ENCODE assay signal across 8 cellular contexts in genomic region chr15:45198337-45199135, GRCh38. TPM values are rescaled to one million over a fixed set of nuclear protein-coding genes. Genes with fewer than 3 reads are reported as not detected.
DNase-seq lines count a peak whose midpoint lies in the region; TF ChIP-seq lines count a peak whose summit lies in the region.

No MANE protein-coding gene starts in this region.

- DNase-seq in Caki2 (ENCODE audit: low read depth) (peak; percentile 96), GM20000 (ENCODE audit: low spot score) (peak; percentile 87), HT-29 (ENCODE audit: low spot score) (peak; percentile 99), NT2/D1 (ENCODE audit: low read depth, low spot score) (peak; percentile 68), epithelial cell of prostate (ENCODE audit: low read depth, low spot score) (peak; percentile 84), mucosa of gallbladder (ENCODE audit: low spot score) (peak; percentile 98)
- DNase-seq in activated CD8-positive, alpha-beta memory T cell treated with anti-CD3 and anti-CD28 coated beads, Interleukin-2, amount 50 U/mL, for 4 hours, result peak; percentile 89
- DNase-seq in stimulated activated CD8-positive, alpha-beta memory T cell treated with anti-CD3 and anti-CD28 coated beads, Interleukin-4, amount 100 ng/mL, for 24 hours (ENCODE audit: low read depth), result peak; percentile 79

- TF ChIP-seq CTCF in GM20000 (IDR thresholded peaks at IDR 0.05; ENCODE audit: extremely low read depth, missing control alignments), result peak; percentile 65

- H3K27ac ChIP-seq in epithelial cell of prostate, result peak overlapping the region; percentile 79

- H3K9me3 ChIP-seq in NT2/D1 (ENCODE audit: insufficient read depth, low read length), result no peaks in the 10 kb centered on the region

- no peaks in the 10 kb centered on the region for H3K36me3 ChIP-seq in NT2/D1 (ENCODE audit: insufficient read depth, insufficient read length, low read length)

- H3K27me3 ChIP-seq in NT2/D1 (ENCODE audit: insufficient read depth, insufficient read length), result no peaks in the 10 kb centered on the region

- in situ Hi-C loops in Caki2 (cut with HindIII; ENCODE audit: low pct_unique_long_range_greater_than_20kb, low sequenced_read_pairs), result no loop called here

- H3K9ac ChIP-seq in NT2/D1 (ENCODE audit: insufficient read length, low read depth), result peak overlapping the region; percentile 79

- H3K4me3 ChIP-seq in NT2/D1 (ENCODE audit: insufficient read length, low read depth), result peak overlapping the region; percentile 83

- H3K4me1 ChIP-seq in NT2/D1 (ENCODE audit: insufficient read depth, insufficient read length), result peaks cover 2% of the 10 kb centered on the region

RNA-seq across cellular contexts. Expression of gene SHF, which starts 10.8 kb away (rescaled TPM):
- 6.6 and 14.3 TPM in 2 replicates for total RNA-seq in Caki2 (2014; rRNA removed; shearing (Covaris generic); ENCODE audit: low replicate concordance)
- 8.6 and 11.2 TPM in 2 replicates for total RNA-seq in HT-29 (2014; rRNA removed; shearing (Covaris generic))
- 10.4 TPM for total RNA-seq in mucosa of gallbladder

RNA-seq across cellular contexts. Expression of gene SLC28A2, which starts 53.5 kb away (rescaled TPM):
- not detected in 2 replicates for total RNA-seq in Caki2 (2014; rRNA removed; shearing (Covaris generic); ENCODE audit: low replicate concordance)
- total RNA-seq in HT-29 (2014; rRNA removed; shearing (Covaris generic)), result not detected in 2 replicates
- total RNA-seq in mucosa of gallbladder, result 86.6 TPM

Comparison
In these comparisons a context has a peak if more than half of its experiments do, and no peak if none do; other contexts are left out.
1. Peak in every context shown above with its lines: DNase-seq, H3K4me3 ChIP-seq and H3K27ac ChIP-seq.
2. RNA of gene SLC28A2, which starts 53.5 kb away (total RNA-seq): 86.6 TPM in mucosa of gallbladder (single experiment); not detected in Caki2 and not detected in HT-29; every median in the first group is over 10 times any median in the second.